21 cellular contexts compared by ENCODE assay signal in the genomic region with DNA sequence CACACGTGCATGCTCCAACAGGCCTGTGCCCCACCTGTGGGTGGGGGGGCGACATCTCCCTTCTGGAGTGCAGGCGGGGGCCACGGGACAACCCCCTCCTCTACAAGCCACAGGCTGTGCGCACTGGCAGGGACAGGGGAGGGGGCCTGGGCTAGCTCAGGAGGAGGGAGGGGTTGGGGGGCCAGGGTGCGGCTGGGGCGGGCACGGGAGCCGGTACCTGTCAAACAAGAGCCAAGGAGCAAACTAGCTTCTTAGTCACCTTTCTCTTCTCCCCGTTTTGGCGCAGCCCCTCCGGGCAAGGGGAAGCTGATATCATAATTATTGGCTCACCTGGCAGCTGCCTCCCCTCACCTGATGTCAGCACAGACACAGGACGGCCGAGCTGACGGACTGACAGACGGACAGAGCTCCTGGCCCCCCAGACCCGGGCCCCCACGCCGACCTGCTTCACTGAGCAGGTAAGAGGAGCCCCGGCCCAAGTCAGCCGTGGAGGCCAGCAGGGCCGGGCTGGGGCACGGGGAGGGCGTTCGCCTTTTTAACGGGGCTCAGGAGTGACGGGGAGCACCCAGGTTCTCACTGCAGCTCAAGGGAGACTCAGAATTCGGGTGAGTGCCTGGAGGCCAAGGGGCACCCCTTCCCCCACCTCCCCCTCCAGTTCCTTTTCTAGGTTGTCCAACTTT. TPM values are rescaled to one million over a fixed set of nuclear protein-coding genes. Genes with fewer than 3 reads are reported as not detected.
"Had no signal": no experiment of that assay in that cellular context is flagged by ENCODE, and none has a peak within 500 bp of the region (broad histone marks: within the 10 kb centered on the region; RNA-seq: fewer than 3 reads in every experiment).

A gene with protein sequence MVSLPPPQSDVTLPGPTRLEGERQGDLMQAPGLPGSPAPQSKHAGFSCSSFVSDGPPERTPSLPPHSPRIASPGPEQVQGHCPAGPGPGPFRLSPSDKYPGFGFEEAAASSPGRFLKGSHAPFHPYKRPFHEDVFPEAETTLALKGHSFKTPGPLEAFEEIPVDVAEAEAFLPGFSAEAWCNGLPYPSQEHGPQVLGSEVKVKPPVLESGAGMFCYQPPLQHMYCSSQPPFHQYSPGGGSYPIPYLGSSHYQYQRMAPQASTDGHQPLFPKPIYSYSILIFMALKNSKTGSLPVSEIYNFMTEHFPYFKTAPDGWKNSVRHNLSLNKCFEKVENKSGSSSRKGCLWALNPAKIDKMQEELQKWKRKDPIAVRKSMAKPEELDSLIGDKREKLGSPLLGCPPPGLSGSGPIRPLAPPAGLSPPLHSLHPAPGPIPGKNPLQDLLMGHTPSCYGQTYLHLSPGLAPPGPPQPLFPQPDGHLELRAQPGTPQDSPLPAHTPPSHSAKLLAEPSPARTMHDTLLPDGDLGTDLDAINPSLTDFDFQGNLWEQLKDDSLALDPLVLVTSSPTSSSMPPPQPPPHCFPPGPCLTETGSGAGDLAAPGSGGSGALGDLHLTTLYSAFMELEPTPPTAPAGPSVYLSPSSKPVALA (plus strand): TSS at position 363 of the 680 bp plus-strand sequence. CDS start 17,622 bp downstream, outside the sequence.

- ATAC-seq: activated T-helper 17 cell treated with anti-CD3 and anti-CD28 coated beads, Interleukin-2, amount 50 U/mL, for 72 hours; body of pancreas; heart left ventricle; pancreas; stimulated activated naive CD8-positive, alpha-beta T cell treated with anti-CD3 and anti-CD28 coated beads, Interleukin-15, amount 100 ng/mL, for 72 hours had no signal

- H3K9me3 Mint-ChIP-seq: activated CD4-positive, alpha-beta T cell treated with anti-CD3 and anti-CD28 coated beads, Interleukin-2, amount 10 ng/mL, durations not matched to agents 7 days and 5 days; activated naive CD4-positive, alpha-beta T cell treated with anti-CD3 and anti-CD28 coated beads, Interleukin-2, amount 50 U/mL, for 24 hours; activated T-helper 17 cell treated with anti-CD3 and anti-CD28 coated beads, Interleukin-2, amount 50 U/mL, for 72 hours; nephron; stimulated activated naive CD8-positive, alpha-beta T cell treated with anti-CD3 and anti-CD28 coated beads, Interleukin-15, amount 100 ng/mL, for 72 hours; T-helper 1 cell treated with Interleukin-12 subunit alpha and Interleukin-12 subunit beta and Interleukin-4 antibody, amounts not matched to agents 30 μg/mL and 1 μg/mL, for 36 hours had no signal

- H3K27ac Mint-ChIP-seq: activated CD4-positive, alpha-beta T cell treated with anti-CD3 and anti-CD28 coated beads, Interleukin-2, amount 10 ng/mL, durations not matched to agents 7 days and 5 days; activated naive CD4-positive, alpha-beta T cell treated with anti-CD3 and anti-CD28 coated beads, Interleukin-2, amount 50 U/mL, for 24 hours; activated T-helper 17 cell treated with anti-CD3 and anti-CD28 coated beads, Interleukin-2, amount 50 U/mL, for 72 hours; nephron; T-helper 1 cell treated with Interleukin-12 subunit alpha and Interleukin-12 subunit beta and Interleukin-4 antibody, amounts not matched to agents 30 μg/mL and 1 μg/mL, for 36 hours had no signal

- H3K27me3 ChIP-seq: body of pancreas, pancreas had no signal

- H3K27ac ChIP-seq: body of pancreas, heart left ventricle, left ventricle myocardium inferior, pancreas, thoracic aorta, uterus had no signal

- H3K4me3 ChIP-seq: body of pancreas, heart left ventricle, left ventricle myocardium inferior, pancreas, thoracic aorta, uterus had no signal

- H3K36me3 Mint-ChIP-seq: activated naive CD4-positive, alpha-beta T cell treated with anti-CD3 and anti-CD28 coated beads, Interleukin-2, amount 50 U/mL, for 24 hours had no signal

- H3K9me3 ChIP-seq: body of pancreas, heart left ventricle, left ventricle myocardium inferior, pancreas, thoracic aorta, uterus had no signal

- DNase-seq: activated CD4-positive, alpha-beta T cell treated with anti-CD3 and anti-CD28 coated beads, Interleukin-2, amount 10 ng/mL, durations not matched to agents 7 days and 5 days; activated CD4-positive, CD25-positive, alpha-beta regulatory T cell; activated CD8-positive, alpha-beta memory T cell treated with anti-CD3 and anti-CD28 coated beads for 24 hours; body of pancreas; erythroblast; kidney; left ventricle myocardium inferior; mesendoderm; pancreas; stimulated activated CD4-positive, alpha-beta T cell treated with anti-CD3 and anti-CD28 coated beads, Interleukin-15, amount 100 ng/mL, for 24 hours; stimulated activated CD4-positive, alpha-beta T cell treated with anti-CD3 and anti-CD28 coated beads, Interleukin-4, amount 100 ng/mL, for 4 hours; stimulated activated naive CD8-positive, alpha-beta T cell treated with anti-CD3 and anti-CD28 coated beads, Interleukin-15, amount 100 ng/mL, for 72 hours; uterus had no signal

- H3K4me1 ChIP-seq: body of pancreas, pancreas, uterus had no signal

- H3K36me3 ChIP-seq: heart left ventricle, left ventricle myocardium inferior, pancreas, thoracic aorta, uterus had no signal

- H3K4me3 Mint-ChIP-seq: activated CD4-positive, alpha-beta T cell treated with anti-CD3 and anti-CD28 coated beads, Interleukin-2, amount 10 ng/mL, durations not matched to agents 7 days and 5 days; activated naive CD4-positive, alpha-beta T cell treated with anti-CD3 and anti-CD28 coated beads, Interleukin-2, amount 50 U/mL, for 24 hours; activated T-helper 17 cell treated with anti-CD3 and anti-CD28 coated beads, Interleukin-2, amount 50 U/mL, for 72 hours; nephron; stimulated activated naive CD8-positive, alpha-beta T cell treated with anti-CD3 and anti-CD28 coated beads, Interleukin-15, amount 100 ng/mL, for 72 hours; T-helper 1 cell treated with Interleukin-12 subunit alpha and Interleukin-12 subunit beta and Interleukin-4 antibody, amounts not matched to agents 30 μg/mL and 1 μg/mL, for 36 hours had no signal

- H3K4me1 Mint-ChIP-seq: activated CD4-positive, alpha-beta T cell treated with anti-CD3 and anti-CD28 coated beads, Interleukin-2, amount 10 ng/mL, durations not matched to agents 7 days and 5 days; activated naive CD4-positive, alpha-beta T cell treated with anti-CD3 and anti-CD28 coated beads, Interleukin-2, amount 50 U/mL, for 24 hours; activated T-helper 17 cell treated with anti-CD3 and anti-CD28 coated beads, Interleukin-2, amount 50 U/mL, for 72 hours; stimulated activated naive CD8-positive, alpha-beta T cell treated with anti-CD3 and anti-CD28 coated beads, Interleukin-15, amount 100 ng/mL, for 72 hours had no signal

RNA-seq across cellular contexts. Expression of the gene that starts here (rescaled TPM):
- total RNA-seq: activated CD4-positive, alpha-beta T cell treated with anti-CD3 and anti-CD28 coated beads, Interleukin-2, amount 10 ng/mL, durations not matched to agents 7 days and 5 days; activated T-helper 17 cell treated with anti-CD3 and anti-CD28 coated beads, Interleukin-2, amount 50 U/mL, for 72 hours; fibroblast of villous mesenchyme; heart left ventricle; kidney; left ventricle myocardium inferior; renal cortical epithelial cell; thoracic aorta; uterus had no signal
- polyA plus RNA-seq: heart left ventricle had no signal
